12 cellular contexts compared by ENCODE assay signal in genomic region chr4:137283737-137284136, GRCh38.
DNase-seq lines count a peak whose midpoint lies in the region; ATAC-seq and TF ChIP-seq lines count a peak whose summit lies in the region.
"Had no signal": no experiment of that assay in that cellular context is flagged by ENCODE, and none has a peak within 500 bp of the region (broad histone marks: within the 10 kb centered on the region; RNA-seq: fewer than 3 reads in every experiment).

No MANE protein-coding gene starts in this region.

- no peak overlapping the region for H3K4me3 ChIP-seq in left ventricle myocardium inferior
- H3K4me3 ChIP-seq in right cardiac atrium (ENCODE audit: low read length) = no peak overlapping the region
- no peak overlapping the region for H3K4me3 ChIP-seq in RWPE2 (ENCODE audit: severe bottlenecking)
- H3K4me3 ChIP-seq in fibroblast of mammary gland (ENCODE audit: control insufficient read depth, low read depth, low read length) = no peak overlapping the region
- H3K4me3 ChIP-seq in uterus = no peak overlapping the region
- H3K4me3 ChIP-seq in CD4-positive, alpha-beta memory T cell (ENCODE audit: low read length in 2 of 2) = no peak overlapping the region
- H3K4me3 ChIP-seq: SK-N-MC had no signal

- intact Hi-C loops in left ventricle myocardium inferior (cut with micrococcal nuclease) = loop anchor here (10.0 kb wide), 1 partner anchor 241 kb away; no protein-coding TSS in a partner anchor
- intact Hi-C loops in right cardiac atrium (cut with DNase I) = no loop called here
- intact Hi-C loops in uterus (cut with DNase I; ENCODE audit: low total_unique reads) = no loop called here
- intact Hi-C loops in CD4-positive, alpha-beta memory T cell (cut with micrococcal nuclease) = no loop called here

- no peak overlapping the region for H3K27ac ChIP-seq in left ventricle myocardium inferior (replicated peaks)
- no peak overlapping the region for H3K27ac ChIP-seq in right cardiac atrium (ENCODE audit: low read length)
- no peak overlapping the region for H3K27ac ChIP-seq in RWPE2 (ENCODE audit: poor library complexity, severe bottlenecking)
- H3K27ac ChIP-seq in uterus = no peak overlapping the region
- no peak overlapping the region for H3K27ac ChIP-seq in CD4-positive, alpha-beta memory T cell (ENCODE audit: low read depth, low read length)
- H3K27ac ChIP-seq: SK-N-MC had no signal

- H3K9me3 ChIP-seq in left ventricle myocardium inferior (replicated peaks) = no peaks in the 10 kb centered on the region
- H3K9me3 ChIP-seq in right cardiac atrium (ENCODE audit: control insufficient read depth, low read length) = no peaks in the 10 kb centered on the region
- no peaks in the 10 kb centered on the region for H3K9me3 ChIP-seq in RWPE2 (ENCODE audit: severe bottlenecking)
- H3K9me3 ChIP-seq in uterus = no peaks in the 10 kb centered on the region
- no peaks in the 10 kb centered on the region for H3K9me3 ChIP-seq in CD4-positive, alpha-beta memory T cell (ENCODE audit: control insufficient read depth in 1 of 2, low read length in 2 of 2)

- H3K27me3 ChIP-seq in left ventricle myocardium inferior (ENCODE audit: low read depth) (no peaks in the 10 kb centered on the region), right cardiac atrium (ENCODE audit: control insufficient read depth, insufficient read depth) (no peaks in the 10 kb centered on the region), RWPE2 (ENCODE audit: insufficient read depth, poor library complexity, severe bottlenecking) (no peaks in the 10 kb centered on the region), uterus (no peaks in the 10 kb centered on the region)
- no peaks in the 10 kb centered on the region for H3K27me3 ChIP-seq in CD4-positive, alpha-beta memory T cell (ENCODE audit: insufficient read depth, low read length)

- CTCF ChIA-PET in CD4-positive, alpha-beta memory T cell (lab: Charles Lee; ENCODE audit: partially characterized antibody) = no interaction called here

- peaks cover 0 to 7% (median 4%) of the 10 kb centered on the region in 8 donors for H3K9me3 Mint-ChIP-seq in CD4-positive, alpha-beta memory T cell

- H3K36me3 ChIP-seq in left ventricle myocardium inferior (no peaks in the 10 kb centered on the region), RWPE2 (ENCODE audit: low read depth) (no peaks in the 10 kb centered on the region), uterus (no peaks in the 10 kb centered on the region)
- no peaks in the 10 kb centered on the region for H3K36me3 ChIP-seq in CD4-positive, alpha-beta memory T cell (ENCODE audit: insufficient read depth, low read length)

- H3K27me3 Mint-ChIP-seq in CD4-positive, alpha-beta memory T cell = no peaks in the 10 kb centered on the region

- no peak for TF ChIP-seq POLR2A in uterus (IDR thresholded peaks at IDR 0.05)

- no peaks in the 10 kb centered on the region for H3K4me1 Mint-ChIP-seq in CD4-positive, alpha-beta memory T cell

- ATAC-seq in right cardiac atrium (no peak), RWPE2 (ENCODE audit: low read depth) (peak; percentile 64; the same call in 2 of the 3 replicates), HG03378 (IDR thresholded peaks at IDR 0.05; ENCODE audit: unreplicated experiment) (no peak)

- no peak overlapping the region for H3K4me3 Mint-ChIP-seq in CD4-positive, alpha-beta memory T cell

- no peaks in the 10 kb centered on the region for H3K36me3 Mint-ChIP-seq in CD4-positive, alpha-beta memory T cell

- H3K4me1 ChIP-seq in left ventricle myocardium inferior (no peaks in the 10 kb centered on the region), right cardiac atrium (ENCODE audit: control insufficient read depth, insufficient read depth, low read length) (no peaks in the 10 kb centered on the region), RWPE2 (ENCODE audit: insufficient read depth, poor library complexity, severe bottlenecking) (no peaks in the 10 kb centered on the region), uterus (no peaks in the 10 kb centered on the region)
- H3K4me1 ChIP-seq in CD4-positive, alpha-beta memory T cell (ENCODE audit: insufficient read depth, low read length) = no peaks in the 10 kb centered on the region

- DNase-seq in left ventricle myocardium inferior = no peak
- no peak for DNase-seq in right cardiac atrium
- no peak for DNase-seq in RWPE2 (ENCODE audit: low spot score)
- DNase-seq in fibroblast of mammary gland (ENCODE audit: low read depth) = peak; percentile 57
- no peak for DNase-seq in uterus
- DNase-seq in stimulated activated CD4-positive, alpha-beta T cell treated with anti-CD3 and anti-CD28 coated beads, Interleukin-4, amount 100 ng/mL, for 24 hours = no peak
- DNase-seq in CD4-positive, alpha-beta memory T cell = no peak
- DNase-seq: hypothalamus; NCI-H187 treated with DMSO at 0.1 percent for 48 hours; stimulated activated CD4-positive, alpha-beta T cell treated with anti-CD3 and anti-CD28 coated beads, Interleukin-4, amount 100 ng/mL, for 1 hour had no signal

- no peak overlapping the region for H3K27ac Mint-ChIP-seq in CD4-positive, alpha-beta memory T cell

- TF ChIP-seq CTCF in left ventricle myocardium inferior (IDR thresholded peaks at IDR 0.05; ENCODE audit: borderline replicate concordance) (peak; percentile 31), RWPE2 (IDR thresholded peaks at IDR 0.05; ENCODE audit: poor library complexity, severe bottlenecking) (peak; percentile 68), fibroblast of mammary gland (conservative IDR thresholded peaks at IDR 0.05; ENCODE audit: control insufficient read depth, insufficient read depth, low read depth, low read length) (peak; percentile 49), uterus (IDR thresholded peaks at IDR 0.05) (peak in 3 of 4 experiments; percentile 36 to 47 (median 39))

- POLR2A ChIA-PET in CD4-positive, alpha-beta memory T cell (lab: Charles Lee; ENCODE audit: partially characterized antibody) = no interaction called here
